ENCODE assay signal across 23 cellular contexts in the genomic region with DNA sequence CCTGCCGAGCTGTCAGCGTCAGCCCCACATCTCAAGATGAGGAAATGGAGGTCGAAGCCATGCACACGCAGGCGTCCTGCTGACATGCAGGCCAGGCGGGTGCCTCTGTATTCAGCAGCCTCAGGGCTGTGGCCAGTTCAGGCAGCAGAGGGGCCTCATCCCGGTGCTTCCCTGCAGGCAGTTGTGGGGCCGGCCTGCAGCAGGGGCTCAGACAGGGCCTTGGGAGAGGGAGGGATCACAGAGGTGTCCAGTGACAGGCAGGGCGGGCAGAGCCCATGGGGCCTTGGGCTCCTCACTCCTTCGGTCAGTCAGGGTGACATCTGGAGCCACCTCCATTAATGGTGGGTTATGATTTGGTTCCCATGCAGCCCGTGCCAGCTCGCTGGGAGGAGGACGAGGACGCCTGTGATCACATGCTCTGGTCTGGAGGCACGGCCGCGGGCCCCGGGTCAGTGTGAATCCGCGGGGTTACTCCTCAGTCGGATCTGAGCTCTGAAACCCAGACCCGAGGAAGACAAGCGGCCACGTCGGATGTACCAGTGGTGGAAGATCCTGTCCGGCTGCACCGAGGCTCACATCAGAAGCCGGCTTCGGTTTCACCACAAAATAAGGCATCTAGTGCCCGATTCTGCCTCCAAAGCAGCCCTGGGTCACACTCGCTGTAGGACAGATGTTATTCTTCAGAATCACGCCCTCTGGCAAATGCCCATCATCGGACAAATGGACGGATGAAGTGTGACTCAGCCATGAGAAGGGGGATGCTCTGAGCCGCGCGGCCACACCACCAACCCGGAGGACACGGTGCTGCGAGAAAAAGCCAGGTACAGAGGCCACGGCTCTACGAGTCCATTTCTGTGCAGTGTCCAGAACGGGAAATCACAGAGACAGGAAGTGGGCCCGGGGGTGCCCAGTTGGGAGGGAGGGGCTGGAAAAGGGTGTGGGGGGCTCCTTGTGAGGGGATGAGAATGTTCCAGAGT. TPM values are rescaled to one million over a fixed set of nuclear protein-coding genes. Genes with fewer than 3 reads are reported as not detected.
DNase-seq lines count a peak whose midpoint lies in the region; ATAC-seq and TF ChIP-seq lines count a peak whose summit lies in the region.
"Had no signal": no experiment of that assay in that cellular context is flagged by ENCODE, and none has a peak within 500 bp of the region (broad histone marks: within the 10 kb centered on the region; RNA-seq: fewer than 3 reads in every experiment).

No MANE protein-coding gene starts in this region.

- ATAC-seq in lower lobe of right lung (no peak), GM21526 (IDR thresholded peaks at IDR 0.05; ENCODE audit: low FRiP score, unreplicated experiment) (no peak), HG02610 (IDR thresholded peaks at IDR 0.05; ENCODE audit: unreplicated experiment) (no peak)
- ATAC-seq: A549 had no signal

- no peaks in the 10 kb centered on the region for H3K36me3 Mint-ChIP-seq in chondrocyte (ENCODE audit: low read depth)
- H3K36me3 Mint-ChIP-seq: IgD-negative memory B cell had no signal

- H3K9ac ChIP-seq in BLaER1 treated with 17β-estradiol and CSF1 and Interleukin-3, amounts not matched to agents 10 nM and 100 nM, result peak overlapping the region in 7 of 11 experiments; percentile 11 to 42 (median 32); a peak in 6 of 22 replicates
- H3K9ac ChIP-seq: SK-N-SH had no signal

- POLR2A ChIA-PET in HEK293 (lab: Yijun Ruan, JAX), result no interaction called here

- no peaks in the 10 kb centered on the region for H3K9me3 Mint-ChIP-seq in chondrocyte (ENCODE audit: low read depth)
- H3K9me3 Mint-ChIP-seq: CD4-positive, alpha-beta T cell; IgD-negative memory B cell had no signal

- H3K4me1 Mint-ChIP-seq in chondrocyte (ENCODE audit: low read depth), result peaks cover 7% of the 10 kb centered on the region

- H3K4me3 Mint-ChIP-seq in chondrocyte (ENCODE audit: unreplicated experiment), result no peak overlapping the region
- H3K4me3 Mint-ChIP-seq: CD4-positive, alpha-beta T cell; HFFc6 had no signal

- no peak for TF ChIP-seq CTCF in HEK293 (tag by site-specific recombination; IDR thresholded peaks at IDR 0.05)
- no peak for TF ChIP-seq CTCF in chondrocyte (IDR thresholded peaks at IDR 0.05)
- TF ChIP-seq CTCF in lower lobe of right lung (IDR thresholded peaks at IDR 0.05), result no peak

- peaks cover 3% of the 10 kb centered on the region for H3K27me3 Mint-ChIP-seq in chondrocyte (ENCODE audit: low read depth)
- H3K27me3 Mint-ChIP-seq: CD4-positive, alpha-beta T cell had no signal

- H4K20me1 ChIP-seq in BLaER1 treated with 17β-estradiol and CSF1 and Interleukin-3, amounts not matched to agents 10 nM and 100 nM, result peaks cover 0 to 18% (median 0%) of the 10 kb centered on the region in 11 experiments; a peak in 2 of 22 replicates

- peaks cover 40 to 72% (median 58%) of the 10 kb centered on the region in 10 experiments for H3K4me1 ChIP-seq in BLaER1 treated with 17β-estradiol and CSF1 and Interleukin-3, amounts not matched to agents 10 nM and 100 nM
- H3K4me1 ChIP-seq in HEK293 (ENCODE audit: control insufficient read depth, insufficient read depth, low read length) (no peaks in the 10 kb centered on the region; the same call in 1 of the 2 replicates), lower lobe of right lung (peaks cover 12% of the 10 kb centered on the region)
- H3K4me1 ChIP-seq: A549, BE2C had no signal

- no peak overlapping the region for H3K27ac Mint-ChIP-seq in chondrocyte (ENCODE audit: unreplicated experiment)
- H3K27ac Mint-ChIP-seq: CD4-positive, alpha-beta T cell; HFFc6; IgD-negative memory B cell had no signal

- no peak overlapping the region for H3K4me3 ChIP-seq in BLaER1 treated with 17β-estradiol and CSF1 and Interleukin-3, amounts not matched to agents 10 nM and 100 nM
- H3K4me3 ChIP-seq in HEK293 (ENCODE audit: low read depth, low read length) (no peak overlapping the region), lower lobe of right lung (no peak overlapping the region)
- H3K4me3 ChIP-seq: A549, PC-9 had no signal

- H3K27ac ChIP-seq in BLaER1 treated with 17β-estradiol and CSF1 and Interleukin-3, amounts not matched to agents 10 nM and 100 nM, result no peak overlapping the region
- H3K27ac ChIP-seq in HEK293 (ENCODE audit: extremely low read depth, low read depth, low read length), result no peak overlapping the region
- H3K27ac ChIP-seq in lower lobe of right lung, result no peak overlapping the region
- H3K27ac ChIP-seq: A549, PC-9, RWPE1 had no signal

- H3K9me3 ChIP-seq in BLaER1 treated with 17β-estradiol and CSF1 and Interleukin-3, amounts not matched to agents 10 nM and 100 nM (replicated peaks in 1 of 11), result no peaks in the 10 kb centered on the region
- H3K9me3 ChIP-seq in HEK293 (ENCODE audit: control insufficient read depth, insufficient read depth, low read depth, low read length), result no peaks in the 10 kb centered on the region
- H3K9me3 ChIP-seq in lower lobe of right lung, result no peaks in the 10 kb centered on the region
- H3K9me3 ChIP-seq: A549, BE2C, SK-N-SH had no signal

- H3K27me3 ChIP-seq in BLaER1 treated with 17β-estradiol and CSF1 and Interleukin-3, amounts not matched to agents 10 nM and 100 nM, result no peaks in the 10 kb centered on the region
- H3K27me3 ChIP-seq in lower lobe of right lung (ENCODE audit: low read depth), result peaks cover 18% of the 10 kb centered on the region

- DNase-seq in chondrocyte (ENCODE audit: low spot score) (peak; percentile 88), lower lobe of right lung (peak; percentile 36), AG08396 (ENCODE audit: low spot score) (no peak), DMS79 treated with DMSO at 0.1 percent for 48 hours (lab: John Stamatoyannopoulos, UW) (no peak)
- DNase-seq: BE2C; CD4-positive, alpha-beta T cell; COR-L47; HFFc6; NCI-H1105; NCI-H146; NCI-H2029; NCI-H2171 treated with DMSO at 0.1 percent for 48 hours; NCI-H524 treated with DMSO at 0.1 percent for 48 hours; PC-9; SIG-M5; SK-N-SH had no signal

- H3K36me3 ChIP-seq in BLaER1 treated with 17β-estradiol and CSF1 and Interleukin-3, amounts not matched to agents 10 nM and 100 nM, result peaks cover 0 to 28% (median 6%) of the 10 kb centered on the region in 11 experiments; a peak in 9 of 22 replicates
- H3K36me3 ChIP-seq in HEK293 (ENCODE audit: control insufficient read depth in 2 of 2, insufficient read depth in 1 of 2, low read length in 2 of 2), result no peaks in the 10 kb centered on the region
- no peaks in the 10 kb centered on the region for H3K36me3 ChIP-seq in lower lobe of right lung
- H3K36me3 ChIP-seq: BE2C had no signal

- CTCF ChIA-PET in HEK293 (lab: Yijun Ruan, JAX), result interaction anchor here (0.6 kb wide), 1 partner anchor 630 kb away, joined by 3 read pairs; no protein-coding TSS in a partner anchor

- intact Hi-C loops in lower lobe of right lung (cut with DNase I), result no loop called here

- H3K4me2 ChIP-seq in BLaER1 treated with 17β-estradiol and CSF1 and Interleukin-3, amounts not matched to agents 10 nM and 100 nM, result peak overlapping the region; percentile 24 to 67 (median 42); a peak in 20 of 22 replicates
- H3K4me2 ChIP-seq: A549, PC-9, SK-N-SH had no signal

TF ChIP-seq in HEK293, 187 proteins besides CTCF, POLR2A, EP300 and RAD21:
- TF ChIP-seq ZNF335 (tag by site-specific recombination; conservative IDR thresholded peaks at IDR 0.05), result peak; percentile 75
- TF ChIP-seq GLI4 (tag by site-specific recombination; IDR thresholded peaks at IDR 0.05), result no peak
- peak; percentile 30; the same call in 1 of the 2 replicates for TF ChIP-seq ZIC2 (tag by site-specific recombination; IDR thresholded peaks at IDR 0.05)

RNA-seq across cellular contexts. Expression of a gene that starts 33.4 kb away (rescaled TPM):
- total RNA-seq in chondrocyte (not detected in 3 replicates), lower lobe of right lung (not detected)
- total RNA-seq: CD4-positive, alpha-beta T cell; HFFc6; PC-9 had no signal

RNA-seq across cellular contexts. Expression of a gene that starts 44.7 kb away (rescaled TPM):
- total RNA-seq in chondrocyte (not detected in 3 replicates), lower lobe of right lung (not detected)
- total RNA-seq: CD4-positive, alpha-beta T cell; HFFc6; PC-9 had no signal

RNA-seq across cellular contexts. Expression of a gene that starts 51.3 kb away (rescaled TPM):
- 3.3 to 8.0 TPM (median 7.4 TPM) in 3 replicates for total RNA-seq in chondrocyte
- total RNA-seq in lower lobe of right lung, result 4.0 TPM
- total RNA-seq: HFFc6 had no signal

RNA-seq across cellular contexts. Expression of a gene that starts 52.0 kb away (rescaled TPM):
- not detected in 3 replicates for total RNA-seq in chondrocyte
- not detected for total RNA-seq in lower lobe of right lung
- total RNA-seq: CD4-positive, alpha-beta T cell; HFFc6; PC-9 had no signal

Comparison
In these comparisons a context has a peak if more than half of its experiments do, and no peak if none do; other contexts are left out.
1. DNase-seq: peak in chondrocyte (single experiment) and lower lobe of right lung (single experiment); none in AG08396 (single experiment) and DMS79 treated with DMSO at 0.1 percent for 48 hours (single experiment).